ENCODE assay signal across 9 cellular contexts in genomic region chrX:109270580-109271484, GRCh38.
DNase-seq lines count a peak whose midpoint lies in the region; ATAC-seq, FAIRE-seq and TF ChIP-seq lines count a peak whose summit lies in the region.
"Had no signal": no experiment of that assay in that cellular context is flagged by ENCODE, and none has a peak within 500 bp of the region (broad histone marks: within the 10 kb centered on the region; RNA-seq: fewer than 3 reads in every experiment).

No MANE protein-coding gene starts in this region.

- WGBS in thyroid gland, 2 donors: 18 to 42% methylated on average over 2 of the region's 2 CpGs

- no peak overlapping the region for H3K27ac ChIP-seq in thyroid gland
- H3K27ac ChIP-seq: upper lobe of left lung had no signal

- no peaks in the 10 kb centered on the region for H3K36me3 Mint-ChIP-seq in activated naive CD4-positive, alpha-beta T cell treated with anti-CD3 and anti-CD28 coated beads, Interleukin-2, amount 50 U/mL, for 72 hours
- no peaks in the 10 kb centered on the region for H3K36me3 Mint-ChIP-seq in glutamatergic neuron (ENCODE audit: unreplicated experiment)

- H3K9me3 Mint-ChIP-seq in activated naive CD4-positive, alpha-beta T cell treated with anti-CD3 and anti-CD28 coated beads, Interleukin-2, amount 50 U/mL, for 72 hours: peaks cover 0 to 16% of the 10 kb centered on the region in 2 donors
- peaks cover 2% of the 10 kb centered on the region for H3K9me3 Mint-ChIP-seq in glutamatergic neuron (ENCODE audit: unreplicated experiment)

- no peaks in the 10 kb centered on the region for H3K36me3 ChIP-seq in thyroid gland
- H3K36me3 ChIP-seq: upper lobe of left lung had no signal

- H3K4me1 Mint-ChIP-seq in glutamatergic neuron (ENCODE audit: low read depth, unreplicated experiment): no peaks in the 10 kb centered on the region

- TF ChIP-seq POLR2A in thyroid gland (IDR thresholded peaks at IDR 0.05): no peak

- H3K4me1 ChIP-seq in thyroid gland: no peaks in the 10 kb centered on the region
- H3K4me1 ChIP-seq: upper lobe of left lung had no signal

- no peak overlapping the region for H3K4me3 ChIP-seq in thyroid gland (replicated peaks in 1 of 3)
- H3K4me3 ChIP-seq: upper lobe of left lung had no signal

- peak in 1 of 2 donors; percentile 25 for DNase-seq in activated naive CD4-positive, alpha-beta T cell treated with anti-CD3 and anti-CD28 coated beads, Interleukin-2, amount 50 U/mL, for 72 hours (ENCODE audit: low spot score in 2 of 2)
- DNase-seq in activated naive CD4-positive, alpha-beta T cell treated with Interleukin-2 at 50 U/mL for 16 hours: no peak
- DNase-seq in RCC 7860 (ENCODE audit: low spot score) (peak; percentile 45), renal cortical epithelial cell (ENCODE audit: low read depth) (peak; percentile 64), C1 segment of cervical spinal cord (lab: John Stamatoyannopoulos, UW) (no peak), glutamatergic neuron (no peak), thyroid gland (no peak)
- DNase-seq: upper lobe of left lung had no signal

- intact Hi-C loops in thyroid gland (cut with DNase I): no loop called here

- H3K27me3 Mint-ChIP-seq in glutamatergic neuron (ENCODE audit: unreplicated experiment): peaks cover 3% of the 10 kb centered on the region

- FAIRE-seq in RCC 7860 (lab: Jason Lieb, UNC): no peak

- H3K27me3 ChIP-seq in thyroid gland: no peaks in the 10 kb centered on the region
- H3K27me3 ChIP-seq: upper lobe of left lung had no signal

- H3K4me3 Mint-ChIP-seq in glutamatergic neuron (ENCODE audit: unreplicated experiment): no peak overlapping the region

- no peak for TF ChIP-seq CTCF in glutamatergic neuron (IDR thresholded peaks at IDR 0.05; ENCODE audit: partially characterized antibody, unreplicated experiment)
- TF ChIP-seq CTCF in thyroid gland (IDR thresholded peaks at IDR 0.05): no peak

- H3K27ac Mint-ChIP-seq in activated naive CD4-positive, alpha-beta T cell treated with anti-CD3 and anti-CD28 coated beads, Interleukin-2, amount 50 U/mL, for 72 hours: no peak overlapping the region
- no peak overlapping the region for H3K27ac Mint-ChIP-seq in glutamatergic neuron (ENCODE audit: unreplicated experiment)

- peak; percentile 95 to 97 for ATAC-seq in activated naive CD4-positive, alpha-beta T cell treated with anti-CD3 and anti-CD28 coated beads, Interleukin-2, amount 50 U/mL, for 72 hours
- ATAC-seq in HG03045 (IDR thresholded peaks at IDR 0.05; ENCODE audit: unreplicated experiment): peak; percentile 99

- H3K9me3 ChIP-seq in thyroid gland: no peaks in the 10 kb centered on the region
- H3K9me3 ChIP-seq: upper lobe of left lung had no signal

Comparison
In these comparisons a context has a peak if more than half of its experiments do, and no peak if none do; other contexts are left out.
1. DNase-seq: peak in RCC 7860 (single experiment) and renal cortical epithelial cell (single experiment); none in activated naive CD4-positive, alpha-beta T cell treated with Interleukin-2 at 50 U/mL for 16 hours (single experiment), C1 segment of cervical spinal cord (0 of 14), glutamatergic neuron (single experiment) and thyroid gland (0 of 2).